In genomic region chr2:73293534-73294171, GRCh38 we compare ENCODE assay signal across 8 cellular contexts.
DNase-seq lines count a peak whose midpoint lies in the region; ATAC-seq, FAIRE-seq and TF ChIP-seq lines count a peak whose summit lies in the region.

Gene EGR4, minus strand, starts transcription at chr2:73293548. Its CDS starts 231 bp downstream, at chr2:73293317.

- peak; percentile 65 for FAIRE-seq in islet of Langerhans (lab: Jason Lieb, UNC)

- H3K4me3 ChIP-seq in WERI-Rb-1 (ENCODE audit: low read depth, low read length): peak within 1 kb of the TSS; percentile 63

- ATAC-seq in GM18861 (IDR thresholded peaks at IDR 0.05; ENCODE audit: unreplicated experiment) (peak; percentile 86), HG03064 (IDR thresholded peaks at IDR 0.05; ENCODE audit: low read depth, unreplicated experiment) (peak; percentile 88)

- peaks cover 56% of the 10 kb centered on the region for H3K27me3 ChIP-seq in WERI-Rb-1 (ENCODE audit: insufficient read depth, low read depth, severe bottlenecking)

- no peak within 1 kb of the TSS for H3K27ac ChIP-seq in WERI-Rb-1

- DNase-seq in NCI-H2107 treated with DMSO at 0.1 percent for 48 hours (lab: John Stamatoyannopoulos, UW; ENCODE audit: unreplicated experiment) (peak; percentile 56), WERI-Rb-1 (peak; percentile 92), T47D (ENCODE audit: low read depth in 1 of 2, low spot score in 1 of 2) (peak; percentile 92 to 98), midbrain (lab: John Stamatoyannopoulos, UW) (no peak)
- DNase-seq in stimulated activated CD4-positive, alpha-beta T cell treated with anti-CD3 and anti-CD28 coated beads, Interleukin-1b, Interleukin-23, amount 100 ng/mL, for 24 hours (ENCODE audit: low read depth in 4 of 4, low spot score in 1 of 4): peak; percentile 71 to 88 (median 79)

- no peaks in the 10 kb centered on the region for H3K36me3 ChIP-seq in WERI-Rb-1

- in situ Hi-C loops in T47D (cut with HindIII; ENCODE audit: low pct_unique_long_range_greater_than_20kb, low sequenced_read_pairs): no loop called here

- peaks cover 3% of the 10 kb centered on the region for H3K9me3 ChIP-seq in WERI-Rb-1 (ENCODE audit: severe bottlenecking)

- TF ChIP-seq CTCF in WERI-Rb-1 (IDR thresholded peaks at IDR 0.05; ENCODE audit: low read depth, low read length): no peak
